ENCODE assay signal across 1 cellular context in the genomic region with DNA sequence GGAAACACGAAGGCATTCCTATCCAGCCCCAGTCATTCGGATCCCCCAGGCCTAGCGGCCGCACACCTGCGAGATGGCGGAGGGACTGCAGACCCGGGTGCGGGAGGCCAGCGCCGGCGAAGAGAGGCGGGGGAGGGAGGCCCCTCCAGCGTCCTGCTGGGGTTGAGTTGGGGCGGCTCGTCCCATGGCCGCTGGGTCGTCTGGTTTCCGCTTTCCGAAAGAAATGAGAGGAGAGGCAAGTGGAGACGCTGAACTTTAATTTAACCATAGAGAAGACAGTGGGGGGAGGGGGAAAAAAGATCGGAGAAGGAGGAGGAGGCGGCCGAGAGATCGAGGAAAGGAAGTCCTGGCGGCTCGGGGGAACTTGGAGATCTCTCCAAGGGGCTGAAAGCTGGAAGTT.
TF ChIP-seq lines count a peak whose summit lies in the region.

No MANE protein-coding gene starts in this region.

TF ChIP-seq in K562, 482 proteins besides CTCF, POLR2A, EP300 and RAD21 (continued from another document):
- 0 out of 2 replicates have a peak, but pooled peaks have one; percentile 61 for TF ChIP-seq CUX1 (CRISPR knock-in tag; IDR thresholded peaks at IDR 0.05)
- TF ChIP-seq RBFOX2 (IDR thresholded peaks at IDR 0.05; ENCODE audit: low read depth, low read length), result peak; percentile 60
- TF ChIP-seq ZFX (CRISPR knock-in tag; IDR thresholded peaks at IDR 0.05), result peak; percentile 64
- TF ChIP-seq TAF1 (IDR thresholded peaks at IDR 0.05; ENCODE audit: control insufficient read depth, extremely low read depth, insufficient read depth, low read length, severe bottlenecking), result peak; percentile 23
- peak in 1 of 3 experiments; percentile 58 for TF ChIP-seq YY1 (IDR thresholded peaks at IDR 0.05; ENCODE audit: borderline replicate concordance in 1 of 3, control insufficient read depth in 1 of 3, extremely low read depth in 1 of 3, insufficient read depth in 3 of 3, insufficient read length in 1 of 3, insufficient replicate concordance in 2 of 3, low read depth in 1 of 3, low read length in 2 of 3)
- peak; percentile 47; the same call in 1 of the 2 replicates for TF ChIP-seq PHF8 (IDR thresholded peaks at IDR 0.05; ENCODE audit: borderline replicate concordance, low read length)
- peak; percentile 80 for TF ChIP-seq POLR2G (IDR thresholded peaks at IDR 0.05; ENCODE audit: low read depth, low read length)
TF ChIP-seq in K562: peak in this region for 10; not testable (repeated sequence) for 472.
